1 cellular context compared by ENCODE assay signal in genomic region chr19:56314584-56315075, GRCh38.
TF ChIP-seq lines count a peak whose summit lies in the region.

TSS of gene ZSCAN5A (minus strand) at chr19:56314839. CDS start at chr19:56225046, 89,793 bp downstream.

TF ChIP-seq in HepG2, 621 proteins besides CTCF, POLR2A, EP300 and RAD21 (continued from another document and continues in another):
- no peak for TF ChIP-seq ZNF577 (CRISPR knock-in tag; IDR thresholded peaks at IDR 0.05; ENCODE audit: borderline replicate concordance, low read depth)
- peak; percentile 100 for TF ChIP-seq NR2C2 (CRISPR knock-in tag; IDR thresholded peaks at IDR 0.05; ENCODE audit: borderline replicate concordance)
- no peak for TF ChIP-seq NR2F2 (IDR thresholded peaks at IDR 0.05; ENCODE audit: borderline replicate concordance, low read depth)
- no peak for TF ChIP-seq ZNF232 (CRISPR knock-in tag; IDR thresholded peaks at IDR 0.05; ENCODE audit: borderline replicate concordance)
- TF ChIP-seq, protein P1, sequence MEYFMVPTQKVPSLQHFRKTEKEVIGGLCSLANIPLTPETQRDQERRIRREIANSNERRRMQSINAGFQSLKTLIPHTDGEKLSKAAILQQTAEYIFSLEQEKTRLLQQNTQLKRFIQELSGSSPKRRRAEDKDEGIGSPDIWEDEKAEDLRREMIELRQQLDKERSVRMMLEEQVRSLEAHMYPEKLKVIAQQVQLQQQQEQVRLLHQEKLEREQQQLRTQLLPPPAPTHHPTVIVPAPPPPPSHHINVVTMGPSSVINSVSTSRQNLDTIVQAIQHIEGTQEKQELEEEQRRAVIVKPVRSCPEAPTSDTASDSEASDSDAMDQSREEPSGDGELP (IDR thresholded peaks at IDR 0.05; ENCODE audit: borderline replicate concordance, low read depth), result no peak
- TF ChIP-seq, protein P2, sequence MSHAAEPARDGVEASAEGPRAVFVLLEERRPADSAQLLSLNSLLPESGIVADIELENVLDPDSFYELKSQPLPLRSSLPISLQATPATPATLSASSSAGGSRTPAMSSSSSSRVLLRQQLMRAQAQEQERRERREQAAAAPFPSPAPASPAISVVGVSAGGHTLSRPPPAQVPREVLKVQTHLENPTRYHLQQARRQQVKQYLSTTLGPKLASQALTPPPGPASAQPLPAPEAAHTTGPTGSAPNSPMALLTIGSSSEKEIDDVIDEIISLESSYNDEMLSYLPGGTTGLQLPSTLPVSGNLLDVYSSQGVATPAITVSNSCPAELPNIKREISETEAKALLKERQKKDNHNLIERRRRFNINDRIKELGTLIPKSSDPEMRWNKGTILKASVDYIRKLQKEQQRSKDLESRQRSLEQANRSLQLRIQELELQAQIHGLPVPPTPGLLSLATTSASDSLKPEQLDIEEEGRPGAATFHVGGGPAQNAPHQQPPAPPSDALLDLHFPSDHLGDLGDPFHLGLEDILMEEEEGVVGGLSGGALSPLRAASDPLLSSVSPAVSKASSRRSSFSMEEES (CRISPR knock-in tag; IDR thresholded peaks at IDR 0.05), result 0 out of 2 replicates have a peak, but pooled peaks have one; percentile 1
- TF ChIP-seq ZNF597 (CRISPR knock-in tag; IDR thresholded peaks at IDR 0.05), result no peak
- TF ChIP-seq, protein P3, sequence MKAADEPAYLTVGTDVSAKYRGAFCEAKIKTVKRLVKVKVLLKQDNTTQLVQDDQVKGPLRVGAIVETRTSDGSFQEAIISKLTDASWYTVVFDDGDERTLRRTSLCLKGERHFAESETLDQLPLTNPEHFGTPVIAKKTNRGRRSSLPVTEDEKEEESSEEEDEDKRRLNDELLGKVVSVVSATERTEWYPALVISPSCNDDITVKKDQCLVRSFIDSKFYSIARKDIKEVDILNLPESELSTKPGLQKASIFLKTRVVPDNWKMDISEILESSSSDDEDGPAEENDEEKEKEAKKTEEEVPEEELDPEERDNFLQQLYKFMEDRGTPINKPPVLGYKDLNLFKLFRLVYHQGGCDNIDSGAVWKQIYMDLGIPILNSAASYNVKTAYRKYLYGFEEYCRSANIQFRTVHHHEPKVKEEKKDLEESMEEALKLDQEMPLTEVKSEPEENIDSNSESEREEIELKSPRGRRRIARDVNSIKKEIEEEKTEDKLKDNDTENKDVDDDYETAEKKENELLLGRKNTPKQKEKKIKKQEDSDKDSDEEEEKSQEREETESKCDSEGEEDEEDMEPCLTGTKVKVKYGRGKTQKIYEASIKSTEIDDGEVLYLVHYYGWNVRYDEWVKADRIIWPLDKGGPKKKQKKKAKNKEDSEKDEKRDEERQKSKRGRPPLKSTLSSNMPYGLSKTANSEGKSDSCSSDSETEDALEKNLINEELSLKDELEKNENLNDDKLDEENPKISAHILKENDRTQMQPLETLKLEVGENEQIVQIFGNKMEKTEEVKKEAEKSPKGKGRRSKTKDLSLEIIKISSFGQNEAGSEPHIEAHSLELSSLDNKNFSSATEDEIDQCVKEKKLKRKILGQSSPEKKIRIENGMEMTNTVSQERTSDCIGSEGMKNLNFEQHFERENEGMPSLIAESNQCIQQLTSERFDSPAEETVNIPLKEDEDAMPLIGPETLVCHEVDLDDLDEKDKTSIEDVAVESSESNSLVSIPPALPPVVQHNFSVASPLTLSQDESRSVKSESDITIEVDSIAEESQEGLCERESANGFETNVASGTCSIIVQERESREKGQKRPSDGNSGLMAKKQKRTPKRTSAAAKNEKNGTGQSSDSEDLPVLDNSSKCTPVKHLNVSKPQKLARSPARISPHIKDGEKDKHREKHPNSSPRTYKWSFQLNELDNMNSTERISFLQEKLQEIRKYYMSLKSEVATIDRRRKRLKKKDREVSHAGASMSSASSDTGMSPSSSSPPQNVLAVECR (CRISPR knock-in tag; IDR thresholded peaks at IDR 0.05; ENCODE audit: borderline replicate concordance), result peak; percentile 80
- no peak for TF ChIP-seq ZNF251 (CRISPR knock-in tag; IDR thresholded peaks at IDR 0.05)
- TF ChIP-seq SAFB2 (CRISPR knock-in tag; IDR thresholded peaks at IDR 0.05; ENCODE audit: borderline replicate concordance, low read depth), result no peak
- TF ChIP-seq NR2F6 (IDR thresholded peaks at IDR 0.05), result peak; percentile 4; the same call in 1 of the 2 replicates
- TF ChIP-seq NR2F6 (CRISPR knock-in tag; IDR thresholded peaks at IDR 0.05), result no peak
- no peak for TF ChIP-seq ZNF468 (CRISPR knock-in tag; IDR thresholded peaks at IDR 0.05)
- TF ChIP-seq BRF2 (CRISPR knock-in tag; IDR thresholded peaks at IDR 0.05), result no peak
- peak; percentile 93 for TF ChIP-seq PHF8 (CRISPR knock-in tag; IDR thresholded peaks at IDR 0.05)
- no peak for TF ChIP-seq HDAC6 (IDR thresholded peaks at IDR 0.05; ENCODE audit: low read depth, low read length)
- no peak for TF ChIP-seq ETV6 (CRISPR knock-in tag; conservative IDR thresholded peaks at IDR 0.05)
- TF ChIP-seq ETS1 (CRISPR knock-in tag; IDR thresholded peaks at IDR 0.05), result no peak
- TF ChIP-seq KDM4B (CRISPR knock-in tag; IDR thresholded peaks at IDR 0.05), result no peak
- no peak for TF ChIP-seq ZNF878 (CRISPR knock-in tag; IDR thresholded peaks at IDR 0.05)
- peak; percentile 90; the same call in 1 of the 2 replicates for TF ChIP-seq ZNF550 (CRISPR knock-in tag; IDR thresholded peaks at IDR 0.05; ENCODE audit: borderline replicate concordance)
- peak; percentile 28; the same call in 1 of the 2 replicates for TF ChIP-seq YEATS2 (CRISPR knock-in tag; IDR thresholded peaks at IDR 0.05; ENCODE audit: borderline replicate concordance)
- peak; percentile 38 for TF ChIP-seq HNRNPLL (IDR thresholded peaks at IDR 0.05; ENCODE audit: low read depth, low read length, poor library complexity, severe bottlenecking)
- TF ChIP-seq NFYC (CRISPR knock-in tag; IDR thresholded peaks at IDR 0.05), result no peak
- no peak; the same call in 1 of the 2 replicates for TF ChIP-seq ZNF136 (CRISPR knock-in tag; IDR thresholded peaks at IDR 0.05; ENCODE audit: low read depth)
- no peak for TF ChIP-seq ZNF549 (CRISPR knock-in tag; IDR thresholded peaks at IDR 0.05)
- TF ChIP-seq, protein P4, sequence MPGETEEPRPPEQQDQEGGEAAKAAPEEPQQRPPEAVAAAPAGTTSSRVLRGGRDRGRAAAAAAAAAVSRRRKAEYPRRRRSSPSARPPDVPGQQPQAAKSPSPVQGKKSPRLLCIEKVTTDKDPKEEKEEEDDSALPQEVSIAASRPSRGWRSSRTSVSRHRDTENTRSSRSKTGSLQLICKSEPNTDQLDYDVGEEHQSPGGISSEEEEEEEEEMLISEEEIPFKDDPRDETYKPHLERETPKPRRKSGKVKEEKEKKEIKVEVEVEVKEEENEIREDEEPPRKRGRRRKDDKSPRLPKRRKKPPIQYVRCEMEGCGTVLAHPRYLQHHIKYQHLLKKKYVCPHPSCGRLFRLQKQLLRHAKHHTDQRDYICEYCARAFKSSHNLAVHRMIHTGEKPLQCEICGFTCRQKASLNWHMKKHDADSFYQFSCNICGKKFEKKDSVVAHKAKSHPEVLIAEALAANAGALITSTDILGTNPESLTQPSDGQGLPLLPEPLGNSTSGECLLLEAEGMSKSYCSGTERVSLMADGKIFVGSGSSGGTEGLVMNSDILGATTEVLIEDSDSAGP (CRISPR knock-in tag; IDR thresholded peaks at IDR 0.05; ENCODE audit: borderline replicate concordance), result peak; percentile 44; the same call in 1 of the 2 replicates
- peak; percentile 38; the same call in 1 of the 2 replicates for TF ChIP-seq ZNF343 (CRISPR knock-in tag; IDR thresholded peaks at IDR 0.05)
- TF ChIP-seq, protein P5, sequence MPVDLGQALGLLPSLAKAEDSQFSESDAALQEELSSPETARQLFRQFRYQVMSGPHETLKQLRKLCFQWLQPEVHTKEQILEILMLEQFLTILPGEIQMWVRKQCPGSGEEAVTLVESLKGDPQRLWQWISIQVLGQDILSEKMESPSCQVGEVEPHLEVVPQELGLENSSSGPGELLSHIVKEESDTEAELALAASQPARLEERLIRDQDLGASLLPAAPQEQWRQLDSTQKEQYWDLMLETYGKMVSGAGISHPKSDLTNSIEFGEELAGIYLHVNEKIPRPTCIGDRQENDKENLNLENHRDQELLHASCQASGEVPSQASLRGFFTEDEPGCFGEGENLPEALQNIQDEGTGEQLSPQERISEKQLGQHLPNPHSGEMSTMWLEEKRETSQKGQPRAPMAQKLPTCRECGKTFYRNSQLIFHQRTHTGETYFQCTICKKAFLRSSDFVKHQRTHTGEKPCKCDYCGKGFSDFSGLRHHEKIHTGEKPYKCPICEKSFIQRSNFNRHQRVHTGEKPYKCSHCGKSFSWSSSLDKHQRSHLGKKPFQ (CRISPR knock-in tag; IDR thresholded peaks at IDR 0.05; ENCODE audit: insufficient replicate concordance), result no peak
- TF ChIP-seq ZNF619 (CRISPR knock-in tag; IDR thresholded peaks at IDR 0.05), result peak; percentile 74
- TF ChIP-seq ZNF761 (CRISPR knock-in tag; conservative IDR thresholded peaks at IDR 0.05), result 0 out of 2 replicates have a peak, but pooled peaks have one; percentile 49
- TF ChIP-seq TBL1XR1 (IDR thresholded peaks at IDR 0.05; ENCODE audit: borderline replicate concordance, low read length, partially characterized antibody), result peak; percentile 6
- TF ChIP-seq ZHX2 (IDR thresholded peaks at IDR 0.05; ENCODE audit: low read depth), result peak; percentile 26; the same call in 1 of the 2 replicates
- TF ChIP-seq ZHX2 (CRISPR knock-in tag; IDR thresholded peaks at IDR 0.05; ENCODE audit: borderline replicate concordance), result no peak
- TF ChIP-seq ZNF350 (CRISPR knock-in tag; IDR thresholded peaks at IDR 0.05; ENCODE audit: borderline replicate concordance, low read depth), result peak; percentile 57; the same call in 1 of the 2 replicates
- TF ChIP-seq RELA (CRISPR knock-in tag; IDR thresholded peaks at IDR 0.05), result no peak
